ENCODE assay signal across 1 cellular context in the genomic region with DNA sequence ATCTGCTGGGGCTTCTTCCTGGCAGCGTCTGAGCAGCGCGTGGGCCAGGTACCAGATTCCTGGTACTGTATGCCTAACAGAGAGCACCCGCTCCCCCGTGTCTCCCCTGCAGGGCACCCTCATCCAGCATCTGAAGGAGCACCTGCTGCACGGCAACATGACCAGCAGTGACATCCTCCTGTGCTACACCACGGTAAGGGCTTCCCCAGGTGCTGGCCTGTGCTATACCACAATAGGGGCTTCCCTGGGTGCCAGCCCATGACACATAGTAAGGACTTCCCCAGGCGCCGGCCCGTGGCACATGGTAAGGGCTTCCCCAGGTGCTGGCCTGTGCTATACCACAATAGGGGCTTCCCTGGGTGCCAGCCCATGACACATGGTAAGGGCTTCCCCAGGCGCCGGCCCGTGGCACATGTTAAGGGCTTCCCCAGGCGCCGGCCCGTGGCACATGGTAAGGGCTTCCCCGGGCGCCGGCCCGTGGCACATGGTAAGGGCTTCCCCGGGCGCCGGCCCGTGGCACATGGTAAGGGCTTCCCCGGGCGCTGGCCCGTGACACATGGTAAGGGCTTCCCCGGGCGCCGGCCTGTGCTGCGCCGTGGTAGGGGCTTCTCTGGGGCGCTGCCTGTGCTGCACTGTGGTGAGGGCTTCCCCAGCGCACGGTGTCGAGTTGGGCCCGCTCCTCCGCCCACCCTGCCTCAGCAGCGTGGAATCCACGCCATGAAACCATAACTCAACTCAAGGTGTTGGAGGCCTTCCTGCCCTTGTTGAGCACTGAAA.
TF ChIP-seq lines count a peak whose summit lies in the region.

No MANE protein-coding gene starts in this region.

TF ChIP-seq in IMR-90, 13 proteins besides CTCF, POLR2A, EP300 and RAD21 (continued from another document):
- TF ChIP-seq, protein P1, sequence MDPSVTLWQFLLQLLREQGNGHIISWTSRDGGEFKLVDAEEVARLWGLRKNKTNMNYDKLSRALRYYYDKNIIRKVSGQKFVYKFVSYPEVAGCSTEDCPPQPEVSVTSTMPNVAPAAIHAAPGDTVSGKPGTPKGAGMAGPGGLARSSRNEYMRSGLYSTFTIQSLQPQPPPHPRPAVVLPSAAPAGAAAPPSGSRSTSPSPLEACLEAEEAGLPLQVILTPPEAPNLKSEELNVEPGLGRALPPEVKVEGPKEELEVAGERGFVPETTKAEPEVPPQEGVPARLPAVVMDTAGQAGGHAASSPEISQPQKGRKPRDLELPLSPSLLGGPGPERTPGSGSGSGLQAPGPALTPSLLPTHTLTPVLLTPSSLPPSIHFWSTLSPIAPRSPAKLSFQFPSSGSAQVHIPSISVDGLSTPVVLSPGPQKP (IDR thresholded peaks at IDR 0.05; ENCODE audit: borderline replicate concordance, low read depth, low read length) = no peak
- TF ChIP-seq, protein P2, sequence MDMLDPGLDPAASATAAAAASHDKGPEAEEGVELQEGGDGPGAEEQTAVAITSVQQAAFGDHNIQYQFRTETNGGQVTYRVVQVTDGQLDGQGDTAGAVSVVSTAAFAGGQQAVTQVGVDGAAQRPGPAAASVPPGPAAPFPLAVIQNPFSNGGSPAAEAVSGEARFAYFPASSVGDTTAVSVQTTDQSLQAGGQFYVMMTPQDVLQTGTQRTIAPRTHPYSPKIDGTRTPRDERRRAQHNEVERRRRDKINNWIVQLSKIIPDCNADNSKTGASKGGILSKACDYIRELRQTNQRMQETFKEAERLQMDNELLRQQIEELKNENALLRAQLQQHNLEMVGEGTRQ (IDR thresholded peaks at IDR 0.05; ENCODE audit: low read depth, low read length) = no peak
- TF ChIP-seq RFX5 (IDR thresholded peaks at IDR 0.05; ENCODE audit: low read depth, low read length) (no peak), MAFK (IDR thresholded peaks at IDR 0.05; ENCODE audit: low read depth, low read length) (no peak), BHLHE40 (IDR thresholded peaks at IDR 0.05; ENCODE audit: low read depth, low read length) (no peak)
